8 cellular contexts compared by ENCODE assay signal in the genomic region with DNA sequence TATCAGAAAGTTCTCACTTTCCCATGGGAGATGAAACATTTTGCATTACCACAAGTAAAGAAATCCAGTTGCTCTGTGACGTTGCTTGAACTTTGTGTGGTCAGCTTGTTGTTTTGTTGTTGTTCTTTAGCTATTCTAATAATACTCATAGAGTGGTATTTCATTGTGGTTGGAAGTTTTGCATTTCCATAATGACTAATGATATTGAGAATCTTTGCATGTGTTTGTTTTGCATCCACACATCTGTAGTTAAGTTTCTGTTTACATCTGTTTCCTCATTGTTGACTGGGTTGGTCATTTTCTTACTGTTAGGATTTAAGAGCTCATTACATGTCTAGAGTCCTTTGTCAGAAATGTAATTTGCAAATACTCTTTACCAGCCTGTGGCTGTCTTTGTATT.
A peak's percentile ranks its signal among the peaks of the same experiment; 100 is the strongest.
DNase-seq lines count a peak whose midpoint lies in the region; ATAC-seq, FAIRE-seq and TF ChIP-seq lines count a peak whose summit lies in the region.
"Not testable (repeated sequence)": the region's sequence is repeated elsewhere in the genome, so short reads cannot be mapped to it uniquely, and the experiment has no call there.

No MANE protein-coding gene starts in this region.

- not testable (repeated sequence) for H3K9me3 Mint-ChIP-seq in activated CD8-positive, alpha-beta memory T cell treated with anti-CD3 and anti-CD28 coated beads, Interleukin-2, amount 10 ng/mL, durations not matched to agents 7 days and 5 days (ENCODE audit: low read depth)

- DNase-seq in GM12891 (ENCODE audit: insufficient read length, low spot score); activated CD8-positive, alpha-beta memory T cell treated with anti-CD3 and anti-CD28 coated beads, Interleukin-2, amount 10 ng/mL, durations not matched to agents 7 days and 5 days: not testable (repeated sequence)
- DNase-seq in iris pigment epithelial cell (ENCODE audit: low read depth) = peak; percentile 0

- peak; percentile 78 for FAIRE-seq in GM12891 (lab: Jason Lieb, UNC)

- H3K27me3 Mint-ChIP-seq in activated CD8-positive, alpha-beta memory T cell treated with anti-CD3 and anti-CD28 coated beads, Interleukin-2, amount 10 ng/mL, durations not matched to agents 7 days and 5 days = not testable (repeated sequence)

- ATAC-seq in GM19025 (IDR thresholded peaks at IDR 0.05; ENCODE audit: low read depth, unreplicated experiment) (peak; percentile 95), GM21390 (IDR thresholded peaks at IDR 0.05; ENCODE audit: unreplicated experiment) (peak; percentile 95), HG02623 (IDR thresholded peaks at IDR 0.05; ENCODE audit: unreplicated experiment) (peak; percentile 89), HG03045 (IDR thresholded peaks at IDR 0.05; ENCODE audit: unreplicated experiment) (peak; percentile 95), HG03439 (IDR thresholded peaks at IDR 0.05; ENCODE audit: unreplicated experiment) (peak; percentile 93)
- ATAC-seq in activated CD8-positive, alpha-beta memory T cell treated with anti-CD3 and anti-CD28 coated beads, Interleukin-2, amount 10 ng/mL, durations not matched to agents 7 days and 5 days = peak; percentile 36

- not testable (repeated sequence) for H3K4me3 Mint-ChIP-seq in activated CD8-positive, alpha-beta memory T cell treated with anti-CD3 and anti-CD28 coated beads, Interleukin-2, amount 10 ng/mL, durations not matched to agents 7 days and 5 days

- H3K27ac Mint-ChIP-seq in activated CD8-positive, alpha-beta memory T cell treated with anti-CD3 and anti-CD28 coated beads, Interleukin-2, amount 10 ng/mL, durations not matched to agents 7 days and 5 days = not testable (repeated sequence)

- not testable (repeated sequence) for TF ChIP-seq POLR2A in GM12891 (IDR thresholded peaks at IDR 0.05; ENCODE audit: low read depth, low read length)

- H3K36me3 Mint-ChIP-seq in activated CD8-positive, alpha-beta memory T cell treated with anti-CD3 and anti-CD28 coated beads, Interleukin-2, amount 10 ng/mL, durations not matched to agents 7 days and 5 days = not testable (repeated sequence)

- CTCF ChIA-PET in activated CD8-positive, alpha-beta memory T cell treated with anti-CD3 and anti-CD28 coated beads, Interleukin-2, amount 10 ng/mL, durations not matched to agents 7 days and 5 days (lab: Charles Lee) = not testable (repeated sequence)

- H3K4me1 Mint-ChIP-seq in activated CD8-positive, alpha-beta memory T cell treated with anti-CD3 and anti-CD28 coated beads, Interleukin-2, amount 10 ng/mL, durations not matched to agents 7 days and 5 days = peaks cover 12% of the 10 kb centered on the region

Comparison
In these comparisons a context has a peak if more than half of its experiments do, and no peak if none do; other contexts are left out.
1. ATAC-seq: peak in every context shown above with its lines; median percentile 95 in GM19025; 95 in GM21390; 95 in HG03045; 93 in HG03439; 89 in HG02623; 36 in activated CD8-positive, alpha-beta memory T cell treated with anti-CD3 and anti-CD28 coated beads, Interleukin-2, amount 10 ng/mL, durations not matched to agents 7 days and 5 days.